Comparison of ENCODE assay signal across 23 cellular contexts in genomic region chr2:67485431-67485830, GRCh38.
DNase-seq lines count a peak whose midpoint lies in the region; ATAC-seq, FAIRE-seq and TF ChIP-seq lines count a peak whose summit lies in the region.
"Had no signal": no experiment of that assay in that cellular context is flagged by ENCODE, and none has a peak within 500 bp of the region (broad histone marks: within the 10 kb centered on the region; RNA-seq: fewer than 3 reads in every experiment).

No MANE protein-coding gene starts in this region.

- no peak overlapping the region for H3K9ac ChIP-seq in astrocyte (ENCODE audit: low read length)

- no peak for ATAC-seq in GM19395 (IDR thresholded peaks at IDR 0.05; ENCODE audit: unreplicated experiment)
- ATAC-seq: activated CD8-positive, alpha-beta memory T cell treated with anti-CD3 and anti-CD28 coated beads, Interleukin-2, amount 10 ng/mL, durations not matched to agents 7 days and 5 days; HepG2; naive thymus-derived CD8-positive, alpha-beta T cell had no signal

- no peaks in the 10 kb centered on the region for H4K20me1 ChIP-seq in astrocyte (ENCODE audit: insufficient read depth, low read length)

- H3K4me3 ChIP-seq in astrocyte (ENCODE audit: insufficient read depth, low read depth, low read length): no peak overlapping the region
- H3K4me3 ChIP-seq: esophagus muscularis mucosa, HAP-1, lung, pancreas, thyroid gland had no signal

- no peaks in the 10 kb centered on the region for H3K36me3 Mint-ChIP-seq in astrocyte (ENCODE audit: low read depth, unreplicated experiment)
- H3K36me3 Mint-ChIP-seq: activated CD8-positive, alpha-beta memory T cell treated with anti-CD3 and anti-CD28 coated beads, Interleukin-2, amount 10 ng/mL, durations not matched to agents 7 days and 5 days; naive thymus-derived CD8-positive, alpha-beta T cell had no signal

- no peak for TF ChIP-seq CTCF in astrocyte (IDR thresholded peaks at IDR 0.05; ENCODE audit: insufficient read depth, low read depth, low read length)

- H3K4me3 Mint-ChIP-seq in astrocyte (ENCODE audit: unreplicated experiment): no peak overlapping the region
- H3K4me3 Mint-ChIP-seq: activated CD8-positive, alpha-beta memory T cell treated with anti-CD3 and anti-CD28 coated beads, Interleukin-2, amount 10 ng/mL, durations not matched to agents 7 days and 5 days; naive thymus-derived CD8-positive, alpha-beta T cell had no signal

- H2AFZ ChIP-seq in astrocyte (ENCODE audit: low read depth, low read length): no peak overlapping the region

- no peak overlapping the region for H3K27ac ChIP-seq in astrocyte (ENCODE audit: low read depth, low read length)
- H3K27ac ChIP-seq: esophagus muscularis mucosa, pancreas, thyroid gland had no signal

- H3K36me3 ChIP-seq in astrocyte (ENCODE audit: insufficient read depth, low read length): no peaks in the 10 kb centered on the region
- H3K36me3 ChIP-seq: esophagus muscularis mucosa, HAP-1, pancreas, thyroid gland had no signal

- peaks cover 8% of the 10 kb centered on the region for H3K4me1 Mint-ChIP-seq in astrocyte (ENCODE audit: low read depth, unreplicated experiment)
- H3K4me1 Mint-ChIP-seq: activated CD8-positive, alpha-beta memory T cell treated with anti-CD3 and anti-CD28 coated beads, Interleukin-2, amount 10 ng/mL, durations not matched to agents 7 days and 5 days; naive thymus-derived CD8-positive, alpha-beta T cell had no signal

- H3K79me2 ChIP-seq in astrocyte (ENCODE audit: insufficient read depth, low read length): no peaks in the 10 kb centered on the region

- H3K4me1 ChIP-seq in astrocyte (ENCODE audit: insufficient read depth, low read length): no peaks in the 10 kb centered on the region
- H3K4me1 ChIP-seq: HAP-1, thyroid gland had no signal

- DNase-seq in AG08395 (ENCODE audit: low spot score): peak; percentile 21
- DNase-seq in GM04504 (ENCODE audit: low read depth): peak; percentile 11
- peak; percentile 88 for DNase-seq in astrocyte (ENCODE audit: low read depth)
- DNase-seq in islet precursor cell: peak; percentile 89
- no peak for DNase-seq in activated CD8-positive, alpha-beta memory T cell treated with anti-CD3 and anti-CD28 coated beads, Interleukin-2, amount 50 U/mL, for 48 hours
- DNase-seq in NCI-H2029 (lab: John Stamatoyannopoulos, UW): no peak
- no peak for DNase-seq in posterior cingulate gyrus
- DNase-seq: activated CD8-positive, alpha-beta memory T cell treated with anti-CD3 and anti-CD28 coated beads, Interleukin-2, amount 10 ng/mL, durations not matched to agents 7 days and 5 days; central memory CD4-positive, alpha-beta T cell; DMS79 treated with DMSO at 0.1 percent for 48 hours; naive thymus-derived CD8-positive, alpha-beta T cell; NCI-H187 treated with DMSO at 0.1 percent for 48 hours; pancreas; RPMI8226; stimulated activated CD4-positive, alpha-beta T cell treated with anti-CD3 and anti-CD28 coated beads, Interleukin-2, amount 100 ng/mL, for 24 hours; stimulated activated naive CD4-positive, alpha-beta T cell treated with Interleukin-2 at 50 U/mL for 16 hours; thyroid gland had no signal

- H3K4me2 ChIP-seq in astrocyte (ENCODE audit: low read length): no peak overlapping the region

- intact Hi-C loops in posterior cingulate gyrus (cut with DNase I): no loop called here

- no peaks in the 10 kb centered on the region for H3K27me3 ChIP-seq in astrocyte (ENCODE audit: insufficient read depth, low read length)
- H3K27me3 ChIP-seq: esophagus muscularis mucosa, pancreas, thyroid gland had no signal

- peaks cover 8% of the 10 kb centered on the region for H3K9me3 Mint-ChIP-seq in astrocyte (ENCODE audit: unreplicated experiment)
- H3K9me3 Mint-ChIP-seq: activated T-helper 2 cell treated with anti-CD3 and anti-CD28 coated beads, Interferon-gamma antibody, Interleukin-2, Interleukin-4, amounts not matched to agents 10 μg/mL and 5 μg/mL and 100 μg/mL, durations not matched to agents 14 hours and 24 hours and 36 hours had no signal

- H3K27ac Mint-ChIP-seq in astrocyte (ENCODE audit: unreplicated experiment): peak overlapping the region; percentile 50
- H3K27ac Mint-ChIP-seq: activated CD8-positive, alpha-beta memory T cell treated with anti-CD3 and anti-CD28 coated beads, Interleukin-2, amount 10 ng/mL, durations not matched to agents 7 days and 5 days; activated T-helper 2 cell treated with anti-CD3 and anti-CD28 coated beads, Interferon-gamma antibody, Interleukin-2, Interleukin-4, amounts not matched to agents 10 μg/mL and 5 μg/mL and 100 μg/mL, durations not matched to agents 14 hours and 24 hours and 36 hours; naive thymus-derived CD8-positive, alpha-beta T cell had no signal

- H3K27me3 Mint-ChIP-seq in astrocyte (ENCODE audit: low read depth, unreplicated experiment): peaks cover 2% of the 10 kb centered on the region
- H3K27me3 Mint-ChIP-seq: activated CD8-positive, alpha-beta memory T cell treated with anti-CD3 and anti-CD28 coated beads, Interleukin-2, amount 10 ng/mL, durations not matched to agents 7 days and 5 days had no signal

- no peaks in the 10 kb centered on the region for H3K9me3 ChIP-seq in astrocyte (ENCODE audit: insufficient read depth, low read depth, low read length)
- H3K9me3 ChIP-seq: esophagus muscularis mucosa, HAP-1, pancreas, thyroid gland had no signal

- FAIRE-seq in astrocyte (lab: Jason Lieb, UNC): no peak
- FAIRE-seq: HepG2, pancreas had no signal

Comparison
In these comparisons a context has a peak if more than half of its experiments do, and no peak if none do; other contexts are left out.
1. DNase-seq: peak in AG08395 (single experiment), GM04504 (single experiment), astrocyte (single experiment) and islet precursor cell (single experiment); none in activated CD8-positive, alpha-beta memory T cell treated with anti-CD3 and anti-CD28 coated beads, Interleukin-2, amount 50 U/mL, for 48 hours (single experiment), NCI-H2029 (single experiment) and posterior cingulate gyrus (0 of 10).